Comparison of ENCODE assay signal across 8 cellular contexts in the genomic region with DNA sequence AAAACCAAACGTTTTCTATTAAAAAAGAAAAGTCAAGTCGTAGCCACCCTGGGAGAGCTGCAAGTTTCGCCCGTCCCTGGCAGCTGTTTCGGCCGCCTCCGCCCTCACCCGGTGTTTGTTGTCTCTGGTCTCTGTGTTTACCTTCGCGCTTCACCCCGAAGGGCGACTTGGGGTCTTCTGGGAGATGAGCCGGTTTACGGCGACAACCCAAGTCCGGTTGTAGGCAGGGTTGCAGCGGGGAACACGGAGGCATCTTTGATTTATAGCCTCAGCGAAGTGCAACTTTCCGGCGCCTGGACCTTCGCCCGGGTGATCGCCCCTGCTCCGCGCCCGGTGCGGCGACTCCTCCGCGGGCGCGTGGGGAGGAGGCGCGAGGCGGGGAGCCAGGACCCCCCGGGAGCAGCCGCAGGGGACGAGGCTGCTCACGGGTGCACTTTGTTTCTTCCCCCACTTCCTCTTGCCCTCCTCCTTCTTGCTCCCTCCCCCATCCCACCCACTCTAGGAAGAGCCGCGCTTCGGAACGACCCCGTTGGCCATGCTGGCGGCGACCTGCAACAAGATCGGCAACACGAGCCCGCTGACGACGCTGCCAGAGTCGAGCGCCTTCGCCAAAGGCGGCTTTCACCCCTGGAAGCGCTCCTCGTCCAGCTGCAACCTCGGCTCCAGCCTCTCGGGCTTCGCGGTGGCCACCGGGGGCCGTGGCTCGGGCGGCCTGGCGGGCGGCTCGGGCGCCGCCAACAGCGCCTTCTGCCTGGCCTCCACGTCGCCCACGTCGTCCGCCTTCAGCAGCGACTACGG. TPM values are rescaled to one million over a fixed set of nuclear protein-coding genes. Genes with fewer than 3 reads are reported as not detected.
DNase-seq lines count a peak whose midpoint lies in the region; ATAC-seq, FAIRE-seq and TF ChIP-seq lines count a peak whose summit lies in the region.

No MANE protein-coding gene starts in this region.

- no peak for FAIRE-seq in frontal cortex (lab: Jason Lieb, UNC)

- ATAC-seq in GM18520 (IDR thresholded peaks at IDR 0.05; ENCODE audit: unreplicated experiment) = no peak

- peaks cover 21 to 31% (median 22%) of the 10 kb centered on the region in 3 donors for H3K4me1 ChIP-seq in skeletal muscle tissue (ENCODE audit: control insufficient read depth in 3 of 3, insufficient read depth in 3 of 3, low read length in 3 of 3)

- H3K9ac ChIP-seq in skeletal muscle tissue (ENCODE audit: low read depth in 1 of 3, low read length in 3 of 3) = peak overlapping the region in 1 of 3 donors; percentile 16

- DNase-seq in AG20443 (ENCODE audit: low spot score) = peak; percentile 47
- peak; percentile 46 for DNase-seq in GM13976 (ENCODE audit: low spot score)
- peak; percentile 21 for DNase-seq in T1000 (lab: John Stamatoyannopoulos, UW)
- peak in 1 of 2 donors; percentile 52 for DNase-seq in foreskin fibroblast
- DNase-seq in frontal cortex (ENCODE audit: low spot score in 2 of 2) = no peak
- no peak for DNase-seq in DMS114 treated with DMSO at 0.1 percent for 48 hours (lab: John Stamatoyannopoulos, UW; ENCODE audit: unreplicated experiment)

- peaks cover 82 to 89% (median 87%) of the 10 kb centered on the region in 3 donors for H3K27me3 ChIP-seq in skeletal muscle tissue (ENCODE audit: control insufficient read depth in 3 of 3, insufficient read depth in 3 of 3, low read length in 3 of 3)

- TF ChIP-seq CTCF in GM13976 (IDR thresholded peaks at IDR 0.05; ENCODE audit: borderline replicate concordance, control extremely low read depth, extremely low read depth, insufficient read depth, missing control alignments) = no peak
- no peak for TF ChIP-seq CTCF in foreskin fibroblast (IDR thresholded peaks at IDR 0.05; ENCODE audit: low read depth, low read length)

- no peaks in the 10 kb centered on the region for H3K9me3 ChIP-seq in skeletal muscle tissue (ENCODE audit: control insufficient read depth in 3 of 3, low read length in 3 of 3)

- H3K4me3 ChIP-seq in foreskin fibroblast (ENCODE audit: low read depth in 1 of 2, low read length in 2 of 2) = peak overlapping the region; percentile 32 to 45
- H3K4me3 ChIP-seq in skeletal muscle tissue (ENCODE audit: low read length in 3 of 3) = peak overlapping the region; percentile 61 to 70 (median 63)

- no peaks in the 10 kb centered on the region for H3K36me3 ChIP-seq in skeletal muscle tissue (ENCODE audit: control insufficient read depth in 3 of 3, insufficient read depth in 3 of 3, low read length in 3 of 3)

- no peak overlapping the region for H3K27ac ChIP-seq in skeletal muscle tissue (ENCODE audit: low read depth, low read length)

- in situ Hi-C loops in GM13976 (cut with MboI; ENCODE audit: low sequenced_read_pairs, unreplicated experiment) = no loop called here

RNA-seq across cellular contexts. Expression of a gene that starts 1.1 kb away (rescaled TPM):
- total RNA-seq in skeletal muscle tissue = not detected
- total RNA-seq in frontal cortex = 7.7 TPM

RNA-seq across cellular contexts. Expression of a gene that starts 59.7 kb away (rescaled TPM):
- 14.6 TPM for total RNA-seq in skeletal muscle tissue
- 42.4 TPM for total RNA-seq in frontal cortex

Comparison
In these comparisons a context has a peak if more than half of its experiments do, and no peak if none do; other contexts are left out.
1. DNase-seq: peak in AG20443 (single experiment), GM13976 (single experiment) and T1000 (single experiment); none in frontal cortex (0 of 2) and DMS114 treated with DMSO at 0.1 percent for 48 hours (single experiment).